ENCODE assay signal across 19 cellular contexts in genomic region chr3:8520816-8521415, GRCh38.
"Had no signal": no experiment of that assay in that cellular context is flagged by ENCODE, and none has a peak within 500 bp of the region (broad histone marks: within the 10 kb centered on the region; RNA-seq: fewer than 3 reads in every experiment).

No MANE protein-coding gene starts in this region.

- DNase-seq: activated B cell treated with CpG ODN at 0.5 μM for 24 hours; activated CD4-positive, alpha-beta T cell treated with anti-CD3 and anti-CD28 coated beads, Interleukin-2, amount 10 ng/mL, durations not matched to agents 7 days and 5 days; brain microvascular endothelial cell; dorsolateral prefrontal cortex; esophagus squamous epithelium; foreskin keratinocyte; heart right ventricle; islet precursor cell; midbrain; stimulated activated CD4-positive, alpha-beta T cell treated with anti-CD3 and anti-CD28 coated beads, Interleukin-12 subunit alpha, Interleukin-12 subunit beta, amount 100 ng/mL, for 4 hours; stimulated activated naive CD4-positive, alpha-beta T cell treated with Interleukin-2 at 50 U/mL for 16 hours; testis had no signal

- H3K4me1 Mint-ChIP-seq: activated naive CD4-positive, alpha-beta T cell treated with anti-CD3 and anti-CD28 coated beads, Interleukin-2, amount 50 U/mL, for 24 hours had no signal

- ATAC-seq: foreskin keratinocyte, sciatic nerve had no signal

- H3K27me3 Mint-ChIP-seq: activated B cell treated with CpG ODN at 0.5 μM for 24 hours; activated CD4-positive, alpha-beta T cell treated with anti-CD3 and anti-CD28 coated beads, Interleukin-2, amount 10 ng/mL, durations not matched to agents 7 days and 5 days; progenitor cell of endocrine pancreas had no signal

- H3K4me3 Mint-ChIP-seq: activated B cell treated with CpG ODN at 0.5 μM for 24 hours; activated CD4-positive, alpha-beta T cell treated with anti-CD3 and anti-CD28 coated beads, Interleukin-2, amount 10 ng/mL, durations not matched to agents 7 days and 5 days; activated naive CD4-positive, alpha-beta T cell treated with anti-CD3 and anti-CD28 coated beads, Interleukin-2, amount 50 U/mL, for 24 hours; T-helper 1 cell treated with Interleukin-12 subunit alpha and Interleukin-12 subunit beta and Interleukin-4 antibody, amounts not matched to agents 30 μg/mL and 1 μg/mL, for 36 hours had no signal

- H3K27ac ChIP-seq: brain microvascular endothelial cell, foreskin keratinocyte, neutrophil, testis, vagina had no signal

- H3K36me3 Mint-ChIP-seq: activated naive CD4-positive, alpha-beta T cell treated with anti-CD3 and anti-CD28 coated beads, Interleukin-2, amount 50 U/mL, for 24 hours had no signal

- H3K27me3 ChIP-seq: brain microvascular endothelial cell, dorsolateral prefrontal cortex, esophagus squamous epithelium, foreskin keratinocyte, heart right ventricle, neutrophil, testis, vagina had no signal

- H3K9me3 Mint-ChIP-seq: activated B cell treated with CpG ODN at 0.5 μM for 24 hours had no signal

- H3K4me3 ChIP-seq: esophagus squamous epithelium, heart right ventricle, testis, vagina had no signal

- H3K9me3 ChIP-seq: esophagus squamous epithelium, heart right ventricle, neutrophil, testis, vagina had no signal

- H3K27ac Mint-ChIP-seq: activated B cell treated with CpG ODN at 0.5 μM for 24 hours; activated CD4-positive, alpha-beta T cell treated with anti-CD3 and anti-CD28 coated beads, Interleukin-2, amount 10 ng/mL, durations not matched to agents 7 days and 5 days; activated naive CD4-positive, alpha-beta T cell treated with anti-CD3 and anti-CD28 coated beads, Interleukin-2, amount 50 U/mL, for 24 hours; activated T-helper 2 cell treated with anti-CD3 and anti-CD28 coated beads, Interferon-gamma antibody, Interleukin-2, Interleukin-4, amounts not matched to agents 10 μg/mL and 5 μg/mL and 100 μg/mL, durations not matched to agents 14 hours and 24 hours and 36 hours; T-helper 1 cell treated with Interleukin-12 subunit alpha and Interleukin-12 subunit beta and Interleukin-4 antibody, amounts not matched to agents 30 μg/mL and 1 μg/mL, for 36 hours had no signal

- H3K36me3 ChIP-seq: neutrophil, vagina had no signal
